ENCODE assay signal across 10 cellular contexts in genomic region chr3:172918165-172918564, GRCh38.
DNase-seq lines count a peak whose midpoint lies in the region; ATAC-seq and TF ChIP-seq lines count a peak whose summit lies in the region.
"Had no signal": no experiment of that assay in that cellular context is flagged by ENCODE, and none has a peak within 500 bp of the region (broad histone marks: within the 10 kb centered on the region; RNA-seq: fewer than 3 reads in every experiment).

No MANE protein-coding gene starts in this region.

- no peak overlapping the region for H3K4me3 ChIP-seq in HUES48 (ENCODE audit: low read depth, low read length)
- H3K4me3 ChIP-seq in fibroblast of mammary gland (ENCODE audit: control insufficient read depth, low read depth, low read length), result no peak overlapping the region
- H3K4me3 ChIP-seq: coronary artery, SK-N-MC had no signal

- ATAC-seq in HG03432 (IDR thresholded peaks at IDR 0.05; ENCODE audit: unreplicated experiment), result no peak

- no peak for TF ChIP-seq CTCF in fibroblast of mammary gland (conservative IDR thresholded peaks at IDR 0.05; ENCODE audit: control insufficient read depth, insufficient read depth, low read depth, low read length)

- H3K9ac ChIP-seq in HUES48 (ENCODE audit: low read depth, low read length), result no peak overlapping the region

- no peaks in the 10 kb centered on the region for H3K27me3 ChIP-seq in HUES48 (ENCODE audit: control insufficient read depth, insufficient read depth, low read length)

- peaks cover 15% of the 10 kb centered on the region for H3K4me1 ChIP-seq in HUES48 (ENCODE audit: control insufficient read depth, insufficient read depth, low read length)

- DNase-seq in NCI-H774 (lab: John Stamatoyannopoulos, UW) (peak; percentile 81), fibroblast of mammary gland (ENCODE audit: low read depth) (peak; percentile 10), pulmonary artery endothelial cell (ENCODE audit: low read depth, low spot score) (peak; percentile 90), NAMALWA (ENCODE audit: low spot score) (no peak)
- DNase-seq in activated T-cell treated with anti-CD3 and anti-CD28 coated beads, Interleukin-2, amount 50 U/mL, for 48 hours, result no peak
- DNase-seq: activated CD8-positive, alpha-beta memory T cell treated with anti-CD3 and anti-CD28 coated beads, Interleukin-2, amount 50 U/mL, for 48 hours had no signal

- H3K27ac ChIP-seq in HUES48 (ENCODE audit: low read depth, low read length), result peak overlapping the region; percentile 0
- H3K27ac ChIP-seq: coronary artery, SK-N-MC had no signal

- no peaks in the 10 kb centered on the region for H3K9me3 ChIP-seq in HUES48 (ENCODE audit: control insufficient read depth, insufficient read depth, low read length)

- H3K36me3 ChIP-seq in HUES48 (ENCODE audit: control insufficient read depth, insufficient read depth, low read length), result no peaks in the 10 kb centered on the region

Comparison
In these comparisons a context has a peak if more than half of its experiments do, and no peak if none do; other contexts are left out.
1. DNase-seq: peak in NCI-H774 (single experiment), fibroblast of mammary gland (single experiment) and pulmonary artery endothelial cell (single experiment); none in activated T-cell treated with anti-CD3 and anti-CD28 coated beads, Interleukin-2, amount 50 U/mL, for 48 hours (0 of 2) and NAMALWA (single experiment).